18 cellular contexts compared by ENCODE assay signal in genomic region chr15:100844167-100844566, GRCh38. TPM values are rescaled to one million over a fixed set of nuclear protein-coding genes. Genes with fewer than 3 reads are reported as not detected.
A peak's percentile ranks its signal among the peaks of the same experiment; 100 is the strongest.
DNase-seq lines count a peak whose midpoint lies in the region; ATAC-seq and TF ChIP-seq lines count a peak whose summit lies in the region.
"Had no signal": no experiment of that assay in that cellular context is flagged by ENCODE, and none has a peak within 500 bp of the region (broad histone marks: within the 10 kb centered on the region; RNA-seq: fewer than 3 reads in every experiment).

No MANE protein-coding gene starts in this region.

- H3K4me1 ChIP-seq in SJSA1 (replicated peaks): peaks cover 22% of the 10 kb centered on the region
- H3K4me1 ChIP-seq: BLaER1 had no signal

- no peak overlapping the region for H3K27ac Mint-ChIP-seq in natural killer cell treated with Interleukin-12 subunit alpha and Interleukin-12 subunit beta and Interleukin-15 and Interleukin-18, amount 100 ng/mL, for 72 hours
- H3K27ac Mint-ChIP-seq in natural killer cell: no peak overlapping the region
- H3K27ac Mint-ChIP-seq in osteocyte (ENCODE audit: unreplicated experiment): no peak overlapping the region
- H3K27ac Mint-ChIP-seq: B cell; CD8-positive, alpha-beta T cell had no signal

- ATAC-seq in natural killer cell treated with Interleukin-12 subunit alpha and Interleukin-12 subunit beta and Interleukin-15 and Interleukin-18, amount 100 ng/mL, for 72 hours: no peak
- ATAC-seq in natural killer cell: no peak
- ATAC-seq: CD8-positive, alpha-beta T cell had no signal

- H3K4me1 Mint-ChIP-seq in natural killer cell treated with Interleukin-12 subunit alpha and Interleukin-12 subunit beta and Interleukin-15 and Interleukin-18, amount 100 ng/mL, for 72 hours (ENCODE audit: low read depth in 2 of 2): peaks cover 0 to 2% of the 10 kb centered on the region in 2 donors
- H3K4me1 Mint-ChIP-seq in natural killer cell (peaks cover 3% of the 10 kb centered on the region in 2 donors), osteocyte (ENCODE audit: unreplicated experiment) (peaks cover 10% of the 10 kb centered on the region)

- H3K4me3 ChIP-seq in SJSA1: no peak overlapping the region
- H3K4me3 ChIP-seq: BLaER1 had no signal

- H3K27me3 ChIP-seq in SJSA1 (replicated peaks): no peaks in the 10 kb centered on the region
- H3K27me3 ChIP-seq: BLaER1 had no signal

- H3K27ac ChIP-seq in SJSA1: peak overlapping the region; percentile 85
- H3K27ac ChIP-seq: 22Rv1, BLaER1, C4-2B had no signal

- no peaks in the 10 kb centered on the region for H3K36me3 ChIP-seq in SJSA1
- H3K36me3 ChIP-seq: BLaER1 had no signal

- H3K36me3 Mint-ChIP-seq in natural killer cell treated with Interleukin-12 subunit alpha and Interleukin-12 subunit beta and Interleukin-15 and Interleukin-18, amount 100 ng/mL, for 72 hours: no peaks in the 10 kb centered on the region
- H3K36me3 Mint-ChIP-seq in natural killer cell (no peaks in the 10 kb centered on the region), osteocyte (ENCODE audit: unreplicated experiment) (no peaks in the 10 kb centered on the region)
- H3K36me3 Mint-ChIP-seq: CD4-positive, CD25-positive, alpha-beta regulatory T cell; CD8-positive, alpha-beta T cell had no signal

- TF ChIP-seq CTCF in natural killer cell (IDR thresholded peaks at IDR 0.05) (no peak), osteocyte (IDR thresholded peaks at IDR 0.05) (no peak)

- intact Hi-C loops in natural killer cell (cut with micrococcal nuclease): no loop called here

- no peaks in the 10 kb centered on the region for H3K9me3 Mint-ChIP-seq in natural killer cell treated with Interleukin-12 subunit alpha and Interleukin-12 subunit beta and Interleukin-15 and Interleukin-18, amount 100 ng/mL, for 72 hours
- H3K9me3 Mint-ChIP-seq in natural killer cell (no peaks in the 10 kb centered on the region), osteocyte (ENCODE audit: unreplicated experiment) (no peaks in the 10 kb centered on the region)
- H3K9me3 Mint-ChIP-seq: CD4-positive, CD25-positive, alpha-beta regulatory T cell; CD8-positive, alpha-beta T cell had no signal

- H3K27me3 Mint-ChIP-seq in natural killer cell treated with Interleukin-12 subunit alpha and Interleukin-12 subunit beta and Interleukin-15 and Interleukin-18, amount 100 ng/mL, for 72 hours: peaks cover 14 to 28% of the 10 kb centered on the region in 2 donors
- H3K27me3 Mint-ChIP-seq in natural killer cell (ENCODE audit: low read depth in 2 of 2): peaks cover 7 to 16% of the 10 kb centered on the region in 2 donors
- H3K27me3 Mint-ChIP-seq in osteocyte (ENCODE audit: unreplicated experiment): peaks cover 2% of the 10 kb centered on the region

- DNase-seq in natural killer cell treated with Interleukin-12 subunit alpha and Interleukin-12 subunit beta and Interleukin-15 and Interleukin-18, amount 100 ng/mL, for 72 hours (ENCODE audit: low spot score): peak; percentile 29
- DNase-seq in natural killer cell: no peak
- no peak for DNase-seq in SJSA1 (ENCODE audit: low read depth in 1 of 2, low spot score in 2 of 2)
- peak; percentile 64 for DNase-seq in osteocyte (ENCODE audit: extremely low spot score, unreplicated experiment)
- DNase-seq in OCI-M1 (lab: John Stamatoyannopoulos, UW): no peak
- DNase-seq in hippocampal formation (lab: John Stamatoyannopoulos, UW): no peak
- DNase-seq in stimulated activated CD8-positive, alpha-beta memory T cell treated with anti-CD3 and anti-CD28 coated beads, Interleukin-4, amount 100 ng/mL, for 48 hours: no peak
- DNase-seq: Caco-2; CD4-positive, CD25-positive, alpha-beta regulatory T cell; CD8-positive, alpha-beta T cell; DMS153; DND-41; H7; HCEC 1CT had no signal

- H3K4me3 Mint-ChIP-seq in natural killer cell treated with Interleukin-12 subunit alpha and Interleukin-12 subunit beta and Interleukin-15 and Interleukin-18, amount 100 ng/mL, for 72 hours: no peak overlapping the region
- H3K4me3 Mint-ChIP-seq in natural killer cell (no peak overlapping the region), osteocyte (ENCODE audit: unreplicated experiment) (no peak overlapping the region)
- H3K4me3 Mint-ChIP-seq: B cell; CD4-positive, CD25-positive, alpha-beta regulatory T cell; CD8-positive, alpha-beta T cell had no signal

- H3K9me3 ChIP-seq in SJSA1 (replicated peaks): no peaks in the 10 kb centered on the region
- H3K9me3 ChIP-seq: BLaER1, Caco-2 had no signal

RNA-seq across cellular contexts. Expression of gene ALDH1A3, which starts 35.5 kb away (rescaled TPM):
- total RNA-seq in natural killer cell treated with Interleukin-12 subunit alpha and Interleukin-12 subunit beta and Interleukin-15 and Interleukin-18, amount 100 ng/mL, for 72 hours: not detected
- total RNA-seq in natural killer cell (not detected), osteocyte (0.30 and 0.57 TPM in 2 replicates)
- 1.9 and 2.2 TPM in 2 replicates for total RNA-seq in SJSA1 (2014; rRNA removed; shearing (Covaris generic))
- total RNA-seq: B cell; CD4-positive, CD25-positive, alpha-beta regulatory T cell; CD8-positive, alpha-beta T cell had no signal

Comparison
In these comparisons a context has a peak if more than half of its experiments do, and no peak if none do; other contexts are left out.
1. DNase-seq: peak in natural killer cell treated with Interleukin-12 subunit alpha and Interleukin-12 subunit beta and Interleukin-15 and Interleukin-18, amount 100 ng/mL, for 72 hours (single experiment) and osteocyte (single experiment); none in natural killer cell (single experiment), SJSA1 (0 of 2), OCI-M1 (single experiment), hippocampal formation (0 of 2) and stimulated activated CD8-positive, alpha-beta memory T cell treated with anti-CD3 and anti-CD28 coated beads, Interleukin-4, amount 100 ng/mL, for 48 hours (single experiment).